In the genomic region with DNA sequence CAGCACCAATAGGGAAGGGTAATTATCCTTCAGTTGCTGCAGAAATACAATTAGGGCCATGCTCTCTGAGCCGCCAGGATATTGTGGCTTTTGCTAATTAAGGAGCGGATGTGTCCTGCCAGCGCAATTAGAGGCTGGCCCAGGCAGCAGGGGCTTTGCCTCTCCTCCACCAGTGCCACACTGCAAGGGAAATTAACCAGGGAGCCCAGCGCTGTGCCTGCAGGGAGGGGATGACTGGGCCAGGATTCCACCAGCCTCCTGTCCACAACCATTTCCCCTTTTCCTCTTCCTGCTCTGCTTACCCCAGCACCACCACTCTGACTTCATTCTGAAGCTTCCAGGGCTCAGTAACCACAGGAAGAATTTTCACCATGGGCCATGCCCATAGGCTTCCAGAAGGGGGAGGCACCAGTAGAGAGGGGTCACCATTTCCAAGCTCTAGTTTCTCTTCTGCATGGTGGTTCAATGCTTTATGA, we compare ENCODE assay signal across 10 cellular contexts. TPM values are rescaled to one million over a fixed set of nuclear protein-coding genes. Genes with fewer than 3 reads are reported as not detected.
DNase-seq lines count a peak whose midpoint lies in the region; ATAC-seq and TF ChIP-seq lines count a peak whose summit lies in the region.
"Had no signal": no experiment of that assay in that cellular context is flagged by ENCODE, and none has a peak within 500 bp of the region (broad histone marks: within the 10 kb centered on the region; RNA-seq: fewer than 3 reads in every experiment).

No MANE protein-coding gene starts in this region.

- 37 to 52% (median 44%) methylated on average over 4 of the region's 4 CpGs for WGBS in psoas muscle, 3 donors

- ATAC-seq in psoas muscle, result no peak
- no peak for ATAC-seq in omental fat pad (ENCODE audit: low FRiP score)
- ATAC-seq in GM18868 (IDR thresholded peaks at IDR 0.05; ENCODE audit: unreplicated experiment), result no peak

- H3K4me1 ChIP-seq in psoas muscle, result no peaks in the 10 kb centered on the region

- TF ChIP-seq CTCF in AG09309 (IDR thresholded peaks at IDR 0.05; ENCODE audit: control insufficient read depth, insufficient read depth, low read depth, low read length, missing control alignments), result peak; percentile 13
- 0 out of 2 replicates have a peak, but pooled peaks have one; percentile 9 for TF ChIP-seq CTCF in GM12874 (IDR thresholded peaks at IDR 0.05; ENCODE audit: insufficient read depth, low read depth, low read length)
- no peak for TF ChIP-seq CTCF in psoas muscle (IDR thresholded peaks at IDR 0.05)
- no peak for TF ChIP-seq CTCF in omental fat pad (IDR thresholded peaks at IDR 0.05)

- peaks cover 0 to 36% (median 3%) of the 10 kb centered on the region in 3 donors for H3K27me3 ChIP-seq in psoas muscle (ENCODE audit: insufficient read depth in 3 of 3, low read length in 2 of 3)

- in situ Hi-C loops in G401 (cut with HindIII; ENCODE audit: low sequenced_read_pairs), result loop anchor here (10.0 kb wide), 1 partner anchor 136 kb away; no protein-coding TSS in a partner anchor

- no peaks in the 10 kb centered on the region for H3K36me3 ChIP-seq in psoas muscle (ENCODE audit: insufficient read depth in 1 of 2, low read depth in 1 of 2)
- H3K36me3 ChIP-seq: HAP-1 had no signal

- H3K27ac ChIP-seq in psoas muscle, result no peak overlapping the region

- DNase-seq in AG09309 (ENCODE audit: low read depth), result no peak
- DNase-seq in OCI-M1 (lab: John Stamatoyannopoulos, UW), result peak; percentile 37
- peak; percentile 26 for DNase-seq in glomerular visceral epithelial cell (ENCODE audit: extremely low spot score)
- DNase-seq in psoas muscle, result no peak
- DNase-seq in omental fat pad (ENCODE audit: low spot score), result no peak
- no peak for DNase-seq in G401 (ENCODE audit: low spot score)
- DNase-seq: DMS153 had no signal

- no peaks in the 10 kb centered on the region for H3K9me3 ChIP-seq in psoas muscle
- H3K9me3 ChIP-seq: HAP-1 had no signal

- intact Hi-C loops in psoas muscle (cut with DNase I), result loop anchor here (5.0 kb wide), 3 partner anchors 38 to 153 kb away; no protein-coding TSS in a partner anchor

- H3K4me3 ChIP-seq in AG09309 (ENCODE audit: control insufficient read depth, low read depth, low read length), result no peak overlapping the region
- no peak overlapping the region for H3K4me3 ChIP-seq in psoas muscle
- H3K4me3 ChIP-seq: HAP-1 had no signal

RNA-seq across cellular contexts. Expression of a gene that starts 10.3 kb away (rescaled TPM):
- total RNA-seq in psoas muscle (10 to 100 TPM; 10.1 to 46.6 (median 27.8) TPM), omental fat pad (10 to 100 TPM in 3 of 4 donors, 1 to 10 TPM in 1; 7.6 to 60.2 (median 25.2) TPM)
- 10 to 100 TPM; 25.6 to 35.2 (median 32.2) TPM for polyA plus RNA-seq in psoas muscle
- total RNA-seq in G401 (2014; rRNA removed; shearing (Covaris generic)), result 112 and 148 TPM in 2 replicates

RNA-seq across cellular contexts. Expression of a gene that starts 28.0 kb away (rescaled TPM):
- total RNA-seq in psoas muscle (1 to 10 TPM; 2.5 to 5.0 (median 3.3) TPM), omental fat pad (10 to 100 TPM; 21.3 to 41.0 (median 27.8) TPM)
- 1 to 10 TPM; 1.1 to 7.4 (median 5.7) TPM for polyA plus RNA-seq in psoas muscle
- 6.6 and 12.5 TPM in 2 replicates for total RNA-seq in G401 (2014; rRNA removed; shearing (Covaris generic))

Comparison
In these comparisons a context has a peak if more than half of its experiments do, and no peak if none do; other contexts are left out.
1. DNase-seq: peak in OCI-M1 (single experiment) and glomerular visceral epithelial cell (single experiment); none in AG09309 (single experiment), psoas muscle (0 of 2), omental fat pad (single experiment) and G401 (single experiment).
2. CTCF ChIP-seq: peak in AG09309 (single experiment) and GM12874 (single experiment); none in psoas muscle (single experiment) and omental fat pad (0 of 3).